26 cellular contexts compared by ENCODE assay signal in the genomic region with DNA sequence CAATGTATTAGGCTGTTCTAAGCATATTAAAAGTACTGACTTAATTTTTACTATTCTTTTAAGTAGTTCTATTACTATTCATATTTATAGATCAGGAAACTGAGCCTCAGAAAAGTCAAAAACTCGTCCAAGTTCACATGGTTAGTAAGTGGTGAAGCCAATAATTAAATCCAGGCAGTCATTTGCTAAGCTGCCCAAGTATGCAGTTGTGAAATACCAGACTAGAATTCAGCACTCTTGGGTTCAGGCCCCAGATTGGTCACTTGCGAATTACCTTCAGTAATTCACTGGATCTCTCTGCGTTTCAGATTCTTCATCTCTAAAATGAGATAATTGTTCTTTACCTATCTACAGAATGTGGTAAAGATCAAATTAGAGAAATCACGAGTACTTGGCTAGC.
"Had no signal": no experiment of that assay in that cellular context is flagged by ENCODE, and none has a peak within 500 bp of the region (broad histone marks: within the 10 kb centered on the region; RNA-seq: fewer than 3 reads in every experiment).

No MANE protein-coding gene starts in this region.

- H3K4me1 ChIP-seq: parathyroid adenoma, psoas muscle, right lobe of liver, sigmoid colon, stomach, thyroid gland, tibial nerve, upper lobe of left lung, vagina had no signal

- ATAC-seq: natural killer cell treated with Interleukin-12 subunit alpha and Interleukin-12 subunit beta and Interleukin-15 and Interleukin-18, amount 100 ng/mL, for 72 hours; psoas muscle; right cardiac atrium; right lobe of liver; stimulated activated effector memory CD8-positive, alpha-beta T cell treated with anti-CD3 and anti-CD28 coated beads, Interleukin-12 subunit alpha, Interleukin-12 subunit beta, amount 100 ng/mL, for 72 hours; stimulated activated naive B cell treated with anti-CD40 and anti-IgM and Interleukin-4, amounts not matched to agents 10 μg/mL and 1 μg/mL and 100 μg/mL, for 72 hours had no signal

- H3K36me3 ChIP-seq: neutrophil, right lobe of liver, sigmoid colon, stomach, thoracic aorta, thyroid gland, tibial nerve, upper lobe of left lung, vagina had no signal

- DNase-seq: nephron progenitor cell; nucleus accumbens; posterior cingulate gyrus; psoas muscle; right cardiac atrium; right lobe of liver; sigmoid colon; small intestine; stimulated activated CD4-positive, alpha-beta T cell treated with anti-CD3 and anti-CD28 coated beads, Interleukin-15, amount 100 ng/mL, for 24 hours; stimulated activated CD4-positive, alpha-beta T cell treated with anti-CD3 and anti-CD28 coated beads, Interleukin-2, amount 100 ng/mL, for 24 hours; stimulated activated CD4-positive, alpha-beta T cell treated with anti-CD3 and anti-CD28 coated beads, Interleukin-2, amount 100 ng/mL, for 48 hours; stimulated activated CD4-positive, alpha-beta T cell treated with anti-CD3 and anti-CD28 coated beads, Interleukin-4, amount 100 ng/mL, for 24 hours; stimulated activated naive B cell treated with anti-CD40 and anti-IgM and Interleukin-4, amounts not matched to agents 10 μg/mL and 1 μg/mL and 100 μg/mL, for 72 hours; stimulated activated naive CD4-positive, alpha-beta T cell treated with Interleukin-2 at 50 U/mL for 16 hours; stomach; thyroid gland; trophoblast cell; upper lobe of left lung had no signal

- H3K4me3 ChIP-seq: psoas muscle, right lobe of liver, sigmoid colon, stomach, thoracic aorta, thyroid gland, tibial nerve, upper lobe of left lung, vagina had no signal

- H3K9ac ChIP-seq: parathyroid adenoma had no signal

- H3K27me3 ChIP-seq: neutrophil, right lobe of liver, sigmoid colon, stomach, thyroid gland, tibial nerve, upper lobe of left lung, vagina had no signal

- H3K27ac ChIP-seq: neutrophil, parathyroid adenoma, psoas muscle, right lobe of liver, sigmoid colon, stomach, thoracic aorta, thyroid gland, tibial nerve, upper lobe of left lung, vagina had no signal

- H3K79me2 ChIP-seq: parathyroid adenoma had no signal

- H2AFZ ChIP-seq: parathyroid adenoma had no signal

- FAIRE-seq: small intestine, urothelium cell line had no signal

- H3K9me3 ChIP-seq: neutrophil, psoas muscle, right lobe of liver, sigmoid colon, stomach, thoracic aorta, thyroid gland, tibial nerve, upper lobe of left lung, vagina had no signal
